In genomic region chr12:45729233-45730115, GRCh38 we compare ENCODE assay signal across 7 cellular contexts. TPM values are rescaled to one million over a fixed set of nuclear protein-coding genes. Genes with fewer than 3 reads are reported as not detected.
DNase-seq lines count a peak whose midpoint lies in the region; ATAC-seq lines count a peak whose summit lies in the region.

ARID2 (plus strand) TSS chr12:45729706; CDS start chr12:45729837, 131 bp downstream.

- CTCF ChIA-PET in activated CD4-positive, alpha-beta T cell treated with anti-CD3 and anti-CD28 coated beads for 36 hours (lab: Charles Lee): interaction anchor here (0.7 to 3.2 kb wide), 8 partner anchors 8 to 1985 kb away, joined by 3 to 12 read pairs (median 4); no protein-coding TSS in a partner anchor

- no peaks in the 10 kb centered on the region for H3K27me3 Mint-ChIP-seq in activated CD4-positive, alpha-beta T cell treated with anti-CD3 and anti-CD28 coated beads for 36 hours

- peaks cover 25% of the 10 kb centered on the region for H3K36me3 Mint-ChIP-seq in activated CD4-positive, alpha-beta T cell treated with anti-CD3 and anti-CD28 coated beads for 36 hours (ENCODE audit: low read depth)

- POLR2A ChIA-PET in activated CD4-positive, alpha-beta T cell treated with anti-CD3 and anti-CD28 coated beads for 36 hours (lab: Charles Lee): interaction anchor here (0.6 to 1.3 kb wide), 3 partner anchors 186 to 1632 kb away, joined by 3 to 4 read pairs (median 4); partner anchors contain the start of gene SCAF11

- intact Hi-C loops in activated CD4-positive, alpha-beta T cell treated with anti-CD3 and anti-CD28 coated beads for 36 hours (cut with DNase I, micrococcal nuclease): loop anchor here (1.0 to 10.0 kb wide), 13 partner anchors 261 to 1485 kb away; partner anchors contain the start of genes SLC38A1 (in 2 of the 2), ANO6 (in 1 of the 2), SCAF11 (in 1 of the 2) and SLC38A2 (in 1 of the 2)
- intact Hi-C loops in left colon (cut with DNase I, micrococcal nuclease): no loop called here

- H3K4me3 Mint-ChIP-seq in activated CD4-positive, alpha-beta T cell treated with anti-CD3 and anti-CD28 coated beads for 36 hours: peak within 1 kb of the TSS; percentile 98

- peak; percentile 23 for ATAC-seq in GM18511 (IDR thresholded peaks at IDR 0.05; ENCODE audit: unreplicated experiment)
- peak; percentile 6 for ATAC-seq in HG02870 (IDR thresholded peaks at IDR 0.05; ENCODE audit: unreplicated experiment)
- peak; percentile 21 for ATAC-seq in activated CD4-positive, alpha-beta T cell treated with anti-CD3 and anti-CD28 coated beads for 36 hours
- ATAC-seq in left colon: peak; percentile 13

- DNase-seq in NCI-H2171 (lab: John Stamatoyannopoulos, UW) (peak; percentile 41), left colon (peak; percentile 60 to 78)
- peak; percentile 81 for DNase-seq in activated CD4-positive, alpha-beta T cell treated with anti-CD3 and anti-CD28 coated beads for 36 hours
- DNase-seq in stimulated activated CD4-positive, alpha-beta T cell treated with anti-CD3 and anti-CD28 coated beads, Interleukin-1b, Interleukin-23, amount 100 ng/mL, for 24 hours (ENCODE audit: low read depth in 4 of 4, low spot score in 1 of 4): peak in 3 of 4 experiments; percentile 40 to 55 (median 48)

- peak within 1 kb of the TSS; percentile 96 for H3K27ac ChIP-seq in cingulate gyrus (ENCODE audit: low read depth, low read length)

- peaks cover 20% of the 10 kb centered on the region for H3K4me1 Mint-ChIP-seq in activated CD4-positive, alpha-beta T cell treated with anti-CD3 and anti-CD28 coated beads for 36 hours

- H3K27ac Mint-ChIP-seq in activated CD4-positive, alpha-beta T cell treated with anti-CD3 and anti-CD28 coated beads for 36 hours: peak within 1 kb of the TSS; percentile 99

- no peaks in the 10 kb centered on the region for H3K9me3 Mint-ChIP-seq in activated CD4-positive, alpha-beta T cell treated with anti-CD3 and anti-CD28 coated beads for 36 hours (ENCODE audit: low read depth)

RNA-seq across cellular contexts. Expression of gene ARID2, which starts in this region (rescaled TPM):
- total RNA-seq in activated CD4-positive, alpha-beta T cell treated with anti-CD3 and anti-CD28 coated beads for 36 hours: 10 to 100 TPM; 24.2 to 28.2 TPM
- 10 to 100 TPM; 31.0 to 32.0 TPM for total RNA-seq in left colon

Comparison
In these comparisons a context has a peak if more than half of its experiments do, and no peak if none do; other contexts are left out.
1. Peak in every context shown above with its lines: DNase-seq, ATAC-seq and H3K27ac ChIP-seq.
2. intact Hi-C loops: an anchor here in activated CD4-positive, alpha-beta T cell treated with anti-CD3 and anti-CD28 coated beads for 36 hours (1.0 to 10.0 kb wide); none called in left colon.